18 cellular contexts compared by ENCODE assay signal in genomic region chr1:78263946-78264345, GRCh38.
"Had no signal": no experiment of that assay in that cellular context is flagged by ENCODE, and none has a peak within 500 bp of the region (broad histone marks: within the 10 kb centered on the region; RNA-seq: fewer than 3 reads in every experiment).

No MANE protein-coding gene starts in this region.

- H3K79me2 ChIP-seq: hepatocyte had no signal

- H3K4me1 Mint-ChIP-seq: mesothelial cell of epicardium had no signal

- H3K4me2 ChIP-seq: hepatocyte had no signal

- H3K27ac Mint-ChIP-seq: mesothelial cell of epicardium had no signal

- H3K4me1 ChIP-seq: esophagus muscularis mucosa, foreskin keratinocyte, gastroesophageal sphincter, heart left ventricle, left lung, lower lobe of right lung had no signal

- H3K36me3 Mint-ChIP-seq: mesothelial cell of epicardium had no signal

- H2AFZ ChIP-seq: hepatocyte had no signal

- DNase-seq: dermis blood vessel endothelial cell; dorsolateral prefrontal cortex; effector CD4-positive, alpha-beta T cell; effector memory CD4-positive, alpha-beta T cell; foreskin keratinocyte; heart left ventricle; hypothalamus; left cardiac atrium; left ventricle myocardium superior; lower lobe of right lung; mesenchymal stem cell; mucosa of descending colon had no signal

- H3K36me3 ChIP-seq: esophagus muscularis mucosa, gastroesophageal sphincter, heart left ventricle, left lung, lower lobe of right lung had no signal

- H3K27me3 ChIP-seq: dorsolateral prefrontal cortex, esophagus muscularis mucosa, gastroesophageal sphincter, heart left ventricle, hepatocyte, left lung had no signal

- H3K27ac ChIP-seq: coronary artery, dorsolateral prefrontal cortex, esophagus muscularis mucosa, foreskin keratinocyte, gastroesophageal sphincter, heart left ventricle, hepatocyte, left lung, lower lobe of right lung had no signal

- ATAC-seq: foreskin keratinocyte, gastroesophageal sphincter, heart left ventricle, left cardiac atrium, left lung, left ventricle myocardium superior, lower lobe of right lung, mucosa of descending colon had no signal

- H3K4me3 Mint-ChIP-seq: mesothelial cell of epicardium had no signal

- H3K4me3 ChIP-seq: coronary artery, dorsolateral prefrontal cortex, esophagus muscularis mucosa, gastroesophageal sphincter, heart left ventricle, hepatocyte, left lung, lower lobe of right lung, mucosa of descending colon had no signal

- H3K9me3 ChIP-seq: mucosa of descending colon had no signal
